Comparison of ENCODE assay signal across 1 cellular context in genomic region chr1:15724949-15725880, GRCh38.
TF ChIP-seq lines count a peak whose summit lies in the region.

No MANE protein-coding gene starts in this region.

TF ChIP-seq in K562, 482 proteins besides CTCF, POLR2A, EP300 and RAD21:
- TF ChIP-seq POLR2G (IDR thresholded peaks at IDR 0.05; ENCODE audit: low read depth, low read length) (peak; percentile 67), ZNF121 (CRISPR knock-in tag; conservative IDR thresholded peaks at IDR 0.05) (no peak), ZBTB8A (IDR thresholded peaks at IDR 0.05; ENCODE audit: partially characterized antibody) (no peak), RBM22 (IDR thresholded peaks at IDR 0.05; ENCODE audit: low read depth, low read length, poor library complexity, severe bottlenecking) (peak; percentile 60)
